20 cellular contexts compared by ENCODE assay signal in the genomic region with DNA sequence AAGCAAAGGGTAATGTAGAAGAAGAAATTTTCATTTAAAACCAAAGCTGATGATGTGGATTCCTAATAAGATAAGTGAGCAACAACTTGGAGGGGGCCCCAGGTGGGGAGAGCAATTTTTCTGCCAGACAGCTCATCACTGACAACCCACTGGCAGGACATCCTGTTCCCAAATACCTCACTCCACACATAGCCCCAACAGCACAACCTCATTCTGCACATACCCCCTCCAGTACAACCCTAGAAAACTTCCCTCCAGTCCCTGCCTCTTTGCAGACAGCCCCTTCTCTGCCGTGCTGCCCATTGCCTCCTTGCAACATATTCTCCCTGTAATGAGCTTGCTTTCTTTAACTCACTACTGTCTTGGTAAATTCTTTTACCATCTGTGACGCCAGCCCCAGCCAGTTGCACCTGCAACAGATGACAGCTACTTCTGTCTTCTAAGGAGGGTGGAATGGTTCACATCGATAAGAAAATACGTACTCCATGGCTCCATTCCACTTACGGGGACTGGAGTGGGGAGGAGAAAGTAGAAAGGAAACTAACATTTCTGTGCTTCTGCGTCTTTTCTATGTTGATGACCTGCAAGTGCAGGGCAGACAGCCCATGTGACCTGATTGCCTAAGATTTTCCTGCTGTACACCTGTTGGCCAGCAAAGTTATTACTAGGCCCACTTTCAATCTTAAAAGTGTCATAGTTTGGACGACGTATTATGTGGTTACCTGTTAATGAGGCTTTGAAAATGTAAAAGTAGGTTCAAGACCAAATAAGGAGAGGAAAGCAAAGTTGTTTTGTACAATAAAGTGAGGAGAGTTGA. TPM values are rescaled to one million over a fixed set of nuclear protein-coding genes. Genes with fewer than 3 reads are reported as not detected.
DNase-seq lines count a peak whose midpoint lies in the region; ATAC-seq and TF ChIP-seq lines count a peak whose summit lies in the region.
"Had no signal": no experiment of that assay in that cellular context is flagged by ENCODE, and none has a peak within 500 bp of the region (broad histone marks: within the 10 kb centered on the region; RNA-seq: fewer than 3 reads in every experiment).

No MANE protein-coding gene starts in this region.

- no peaks in the 10 kb centered on the region for H4K20me1 ChIP-seq in OCI-LY7 (ENCODE audit: insufficient read depth, low read length)

- DNase-seq in activated CD4-positive, alpha-beta T cell treated with anti-CD3 and anti-CD28 coated beads, Interleukin-2, amount 10 ng/mL, durations not matched to agents 7 days and 5 days, result no peak
- no peak for DNase-seq in activated CD4-positive, alpha-beta T cell treated with anti-CD3 and anti-CD28 coated beads, Interleukin-2, amount 50 U/mL, for 48 hours
- DNase-seq in OCI-LY7 (ENCODE audit: low spot score) (no peak), islet precursor cell (peak; percentile 38), upper lobe of right lung (no peak), HCEC 1CT (no peak), HFFc6 (no peak)
- DNase-seq: activated CD8-positive, alpha-beta memory T cell treated with anti-CD3 and anti-CD28 coated beads, Interleukin-2, amount 50 U/mL, for 48 hours; head of caudate nucleus; NCI-H187 treated with DMSO at 0.1 percent for 48 hours; NCI-H748 treated with DMSO at 0.1 percent for 48 hours; SHP77 treated with DMSO at 0.1 percent for 48 hours; sigmoid colon; substantia nigra had no signal

- H3K9me3 ChIP-seq in OCI-LY7 (ENCODE audit: low read length), result no peaks in the 10 kb centered on the region
- no peaks in the 10 kb centered on the region for H3K9me3 ChIP-seq in upper lobe of right lung
- H3K9me3 ChIP-seq: A549, sigmoid colon had no signal

- intact Hi-C loops in OCI-LY7 (cut with micrococcal nuclease; ENCODE audit: unreplicated experiment) (no loop called here), upper lobe of right lung (cut with DNase I) (no loop called here)

- TF ChIP-seq CTCF in OCI-LY7 (conservative IDR thresholded peaks at IDR 0.05; ENCODE audit: low read length) (no peak), upper lobe of right lung (IDR thresholded peaks at IDR 0.05) (no peak), HFFc6 (IDR thresholded peaks at IDR 0.05) (no peak)

- H3K4me3 Mint-ChIP-seq in activated CD4-positive, alpha-beta T cell treated with anti-CD3 and anti-CD28 coated beads, Interleukin-2, amount 10 ng/mL, durations not matched to agents 7 days and 5 days, result peak overlapping the region; percentile 25
- no peak overlapping the region for H3K4me3 Mint-ChIP-seq in HFFc6
- H3K4me3 Mint-ChIP-seq: activated naive CD8-positive, alpha-beta T cell; neural crest cell had no signal

- BruUV-seq in OCI-LY7 (replicated peaks; lab: Mats Ljungman, UMichigan), result no TSS peak

- H3K4me3 ChIP-seq in OCI-LY7 (ENCODE audit: low read depth, low read length, poor library complexity, severe bottlenecking), result no peak overlapping the region
- no peak overlapping the region for H3K4me3 ChIP-seq in upper lobe of right lung
- H3K4me3 ChIP-seq: A549, sigmoid colon had no signal

- H3K27ac Mint-ChIP-seq in activated CD4-positive, alpha-beta T cell treated with anti-CD3 and anti-CD28 coated beads, Interleukin-2, amount 10 ng/mL, durations not matched to agents 7 days and 5 days, result no peak overlapping the region
- H3K27ac Mint-ChIP-seq in HFFc6, result no peak overlapping the region
- H3K27ac Mint-ChIP-seq: activated naive CD8-positive, alpha-beta T cell had no signal

- peaks cover 9% of the 10 kb centered on the region; the same call in 1 of the 2 replicates for H3K79me2 ChIP-seq in OCI-LY7 (ENCODE audit: insufficient read depth, low read depth, low read length)

- H3K4me1 ChIP-seq in OCI-LY7 (ENCODE audit: insufficient read depth, low read length, poor library complexity, severe bottlenecking) (peaks cover 33% of the 10 kb centered on the region), upper lobe of right lung (peaks cover 4% of the 10 kb centered on the region)
- H3K4me1 ChIP-seq: A549 had no signal

- peak overlapping the region; percentile 10 for H3K27ac ChIP-seq in OCI-LY7 (ENCODE audit: low read depth, low read length, poor library complexity, severe bottlenecking)
- H3K27ac ChIP-seq in upper lobe of right lung, result peak overlapping the region; percentile 8
- H3K27ac ChIP-seq: A549, epithelial cell of prostate, sigmoid colon had no signal

- H3K36me3 Mint-ChIP-seq in activated CD4-positive, alpha-beta T cell treated with anti-CD3 and anti-CD28 coated beads, Interleukin-2, amount 10 ng/mL, durations not matched to agents 7 days and 5 days (ENCODE audit: low read depth), result peaks cover 1% of the 10 kb centered on the region
- no peaks in the 10 kb centered on the region for H3K36me3 Mint-ChIP-seq in HFFc6 (ENCODE audit: low read depth)
- H3K36me3 Mint-ChIP-seq: activated naive CD8-positive, alpha-beta T cell had no signal

- CTCF ChIA-PET in activated CD4-positive, alpha-beta T cell treated with anti-CD3 and anti-CD28 coated beads, Interleukin-2, amount 10 ng/mL, durations not matched to agents 7 days and 5 days (lab: Charles Lee), result no interaction called here
- CTCF ChIA-PET in OCI-LY7 (lab: Charles Lee; ENCODE audit: unreplicated experiment), result no interaction called here

- peaks cover 26% of the 10 kb centered on the region for H3K4me1 Mint-ChIP-seq in activated CD4-positive, alpha-beta T cell treated with anti-CD3 and anti-CD28 coated beads, Interleukin-2, amount 10 ng/mL, durations not matched to agents 7 days and 5 days
- no peaks in the 10 kb centered on the region for H3K4me1 Mint-ChIP-seq in HFFc6 (ENCODE audit: low read depth)
- H3K4me1 Mint-ChIP-seq: neural crest cell had no signal

- peaks cover 33% of the 10 kb centered on the region for H3K27me3 Mint-ChIP-seq in activated CD4-positive, alpha-beta T cell treated with anti-CD3 and anti-CD28 coated beads, Interleukin-2, amount 10 ng/mL, durations not matched to agents 7 days and 5 days
- H3K27me3 Mint-ChIP-seq in HFFc6 (ENCODE audit: insufficient read depth), result peaks cover 41% of the 10 kb centered on the region

- peak; percentile 81 for ATAC-seq in upper lobe of right lung
- ATAC-seq in GM18511 (IDR thresholded peaks at IDR 0.05; ENCODE audit: unreplicated experiment), result no peak
- ATAC-seq: A549 had no signal

- POLR2A ChIA-PET in activated CD4-positive, alpha-beta T cell treated with anti-CD3 and anti-CD28 coated beads, Interleukin-2, amount 10 ng/mL, durations not matched to agents 7 days and 5 days (lab: Charles Lee), result no interaction called here
- POLR2A ChIA-PET in OCI-LY7 (lab: Charles Lee), result interaction anchor here (0.6 to 1.2 kb wide), 3 partner anchors 10 to 31 kb away, joined by 3 to 5 read pairs (median 3); no protein-coding TSS in a partner anchor

- H3K36me3 ChIP-seq in OCI-LY7 (ENCODE audit: insufficient read depth, low read length) (peaks cover 77% of the 10 kb centered on the region), upper lobe of right lung (no peaks in the 10 kb centered on the region)
- H3K36me3 ChIP-seq: sigmoid colon had no signal

- H3K27me3 ChIP-seq in upper lobe of right lung, result no peaks in the 10 kb centered on the region
- H3K27me3 ChIP-seq: sigmoid colon had no signal

- peak overlapping the region; percentile 28 for H3K4me2 ChIP-seq in OCI-LY7 (ENCODE audit: low read length)
- H3K4me2 ChIP-seq: A549 had no signal

- H3K9me3 Mint-ChIP-seq in activated CD4-positive, alpha-beta T cell treated with anti-CD3 and anti-CD28 coated beads, Interleukin-2, amount 10 ng/mL, durations not matched to agents 7 days and 5 days, result peaks cover 4% of the 10 kb centered on the region
- H3K9me3 Mint-ChIP-seq in HFFc6, result no peaks in the 10 kb centered on the region; the same call in 1 of the 2 replicates

- no peaks in the 10 kb centered on the region for H3K9me2 ChIP-seq in OCI-LY7 (ENCODE audit: insufficient read depth, low read length)

- H2AFZ ChIP-seq in OCI-LY7 (ENCODE audit: low read length), result no peak overlapping the region

RNA-seq across cellular contexts. Expression of gene RHEX, which starts 14.7 kb away (rescaled TPM):
- not detected for total RNA-seq in activated CD4-positive, alpha-beta T cell treated with anti-CD3 and anti-CD28 coated beads, Interleukin-2, amount 10 ng/mL, durations not matched to agents 7 days and 5 days
- 5.0 and 6.4 TPM in 2 replicates for total RNA-seq in OCI-LY7 (2014; rRNA removed; shearing (Covaris generic))
- total RNA-seq in OCI-LY7 (2022), result 9.9 and 10.0 TPM in 2 replicates
- total RNA-seq in upper lobe of right lung, result 17.3 TPM
- not detected for total RNA-seq in HFFc6 (2021; fragmentation: NEBNext Ultra II Directional; extraction: Animal tissue kit (Norgen Biotek cat#: 25700))
- total RNA-seq: cerebellum had no signal

RNA-seq across cellular contexts. Expression of gene CTSE, which starts 44.0 kb away (rescaled TPM):
- not detected for total RNA-seq in activated CD4-positive, alpha-beta T cell treated with anti-CD3 and anti-CD28 coated beads, Interleukin-2, amount 10 ng/mL, durations not matched to agents 7 days and 5 days
- total RNA-seq in OCI-LY7 (2014; rRNA removed; shearing (Covaris generic)), result not detected in 2 replicates
- total RNA-seq in OCI-LY7 (2022), result not detected in 2 replicates
- 85.8 TPM for total RNA-seq in upper lobe of right lung
- total RNA-seq in HFFc6 (2021; fragmentation: NEBNext Ultra II Directional; extraction: Animal tissue kit (Norgen Biotek cat#: 25700)), result not detected
- total RNA-seq: cerebellum, neural crest cell, sigmoid colon had no signal

RNA-seq across cellular contexts. Expression of gene AVPR1B, which starts 49.5 kb away (rescaled TPM):
- not detected for total RNA-seq in activated CD4-positive, alpha-beta T cell treated with anti-CD3 and anti-CD28 coated beads, Interleukin-2, amount 10 ng/mL, durations not matched to agents 7 days and 5 days
- total RNA-seq in OCI-LY7 (2014; rRNA removed; shearing (Covaris generic)), result not detected in 2 replicates
- not detected in 2 replicates for total RNA-seq in OCI-LY7 (2022)
- not detected for total RNA-seq in upper lobe of right lung
- not detected for total RNA-seq in HFFc6 (2021; fragmentation: NEBNext Ultra II Directional; extraction: Animal tissue kit (Norgen Biotek cat#: 25700))
- total RNA-seq: cerebellum, neural crest cell had no signal

Comparison
In these comparisons a context has a peak if more than half of its experiments do, and no peak if none do; other contexts are left out.
1. RNA of gene RHEX, which starts 14.7 kb away (total RNA-seq): 17.3 TPM in upper lobe of right lung (single experiment) and 5.0 to 10.0 TPM in OCI-LY7; not detected in activated CD4-positive, alpha-beta T cell treated with anti-CD3 and anti-CD28 coated beads, Interleukin-2, amount 10 ng/mL, durations not matched to agents 7 days and 5 days and not detected in HFFc6; every median in the first group is over 4 times any median in the second.
2. RNA of gene CTSE, which starts 44.0 kb away (total RNA-seq): 85.8 TPM in upper lobe of right lung (single experiment); not detected in activated CD4-positive, alpha-beta T cell treated with anti-CD3 and anti-CD28 coated beads, Interleukin-2, amount 10 ng/mL, durations not matched to agents 7 days and 5 days, not detected in OCI-LY7 and not detected in HFFc6; every median in the first group is over 10 times any median in the second.